ENCODE assay signal across 20 cellular contexts in genomic region chr19:8490395-8490760, GRCh38. TPM values are rescaled to one million over a fixed set of nuclear protein-coding genes. Genes with fewer than 3 reads are reported as not detected.
DNase-seq lines count a peak whose midpoint lies in the region; ATAC-seq, FAIRE-seq and TF ChIP-seq lines count a peak whose summit lies in the region.
"Had no signal": no experiment of that assay in that cellular context is flagged by ENCODE, and none has a peak within 500 bp of the region (broad histone marks: within the 10 kb centered on the region; RNA-seq: fewer than 3 reads in every experiment).

No MANE protein-coding gene starts in this region.

- peaks cover 2% of the 10 kb centered on the region for H4K20me1 ChIP-seq in keratinocyte (ENCODE audit: control insufficient read depth, extremely low read depth, insufficient read depth, low read length)

- H3K36me3 Mint-ChIP-seq in activated naive CD8-positive, alpha-beta T cell treated with anti-CD3 and anti-CD28 coated beads, Interleukin-2, amount 10 ng/mL, durations not matched to agents 7 days and 5 days, result peaks cover 23% of the 10 kb centered on the region
- peaks cover 27% of the 10 kb centered on the region for H3K36me3 Mint-ChIP-seq in activated naive CD8-positive, alpha-beta T cell treated with anti-CD3 and anti-CD28 coated beads, Interleukin-2, amount 50 U/mL, for 24 hours (ENCODE audit: low read depth)
- peaks cover 30% of the 10 kb centered on the region for H3K36me3 Mint-ChIP-seq in activated CD8-positive, alpha-beta T cell treated with anti-CD3 and anti-CD28 coated beads for 36 hours (ENCODE audit: low read depth)

- no peaks in the 10 kb centered on the region for H3K9me3 ChIP-seq in keratinocyte (ENCODE audit: control insufficient read depth, low read depth, low read length)
- H3K9me3 ChIP-seq in thymus (ENCODE audit: control insufficient read depth), result no peaks in the 10 kb centered on the region
- H3K9me3 ChIP-seq: Peyer's patch had no signal

- peaks cover 3% of the 10 kb centered on the region for H3K79me2 ChIP-seq in keratinocyte (ENCODE audit: control insufficient read depth, insufficient read depth, low read length)

- no peaks in the 10 kb centered on the region for H3K9me1 ChIP-seq in keratinocyte (ENCODE audit: control insufficient read depth, extremely low read depth, insufficient read depth, low read length)

- H2AFZ ChIP-seq in keratinocyte (ENCODE audit: control insufficient read depth, low read length), result no peak overlapping the region

- no peak for ATAC-seq in activated naive CD8-positive, alpha-beta T cell treated with anti-CD3 and anti-CD28 coated beads, Interleukin-2, amount 10 ng/mL, durations not matched to agents 7 days and 5 days (ENCODE audit: low read depth)
- no peak for ATAC-seq in activated naive CD8-positive, alpha-beta T cell treated with anti-CD3 and anti-CD28 coated beads, Interleukin-2, amount 50 U/mL, for 24 hours
- ATAC-seq in activated CD8-positive, alpha-beta T cell treated with anti-CD3 and anti-CD28 coated beads for 36 hours, result no peak
- no peak for ATAC-seq in HG02973 (IDR thresholded peaks at IDR 0.05; ENCODE audit: unreplicated experiment)

- FAIRE-seq in keratinocyte (lab: Jason Lieb, UNC), result no peak
- FAIRE-seq: HTR-8/SVneo had no signal

- H3K4me1 ChIP-seq in keratinocyte (ENCODE audit: control insufficient read depth, extremely low read depth, insufficient read depth, low read length) (peaks cover 25% of the 10 kb centered on the region), thymus (ENCODE audit: control insufficient read depth, insufficient read depth, low read length) (peaks cover 37% of the 10 kb centered on the region)

- no peak overlapping the region for H3K4me3 ChIP-seq in keratinocyte (ENCODE audit: control insufficient read depth in 2 of 3, extremely low read depth in 1 of 3, insufficient read depth in 2 of 3, low read depth in 1 of 3, low read length in 3 of 3)
- H3K4me3 ChIP-seq in thymus (ENCODE audit: low read length), result no peak overlapping the region
- H3K4me3 ChIP-seq: Peyer's patch had no signal

- peak overlapping the region; percentile 84 for H3K4me2 ChIP-seq in keratinocyte (ENCODE audit: control insufficient read depth, extremely low read depth, insufficient read depth, low read depth, low read length)

- no peak overlapping the region for H3K9ac ChIP-seq in keratinocyte (ENCODE audit: control insufficient read depth, extremely low read depth, insufficient read depth, low read length)

- no peaks in the 10 kb centered on the region for H3K27me3 Mint-ChIP-seq in activated naive CD8-positive, alpha-beta T cell treated with anti-CD3 and anti-CD28 coated beads, Interleukin-2, amount 10 ng/mL, durations not matched to agents 7 days and 5 days
- H3K27me3 Mint-ChIP-seq in activated naive CD8-positive, alpha-beta T cell treated with anti-CD3 and anti-CD28 coated beads, Interleukin-2, amount 50 U/mL, for 24 hours, result no peaks in the 10 kb centered on the region
- no peaks in the 10 kb centered on the region for H3K27me3 Mint-ChIP-seq in activated CD8-positive, alpha-beta T cell treated with anti-CD3 and anti-CD28 coated beads for 36 hours

- DNase-seq in activated naive CD8-positive, alpha-beta T cell treated with anti-CD3 and anti-CD28 coated beads, Interleukin-2, amount 10 ng/mL, durations not matched to agents 7 days and 5 days, result no peak
- DNase-seq in activated naive CD8-positive, alpha-beta T cell treated with anti-CD3 and anti-CD28 coated beads, Interleukin-2, amount 50 U/mL, for 24 hours, result no peak
- DNase-seq in RWPE1 (ENCODE audit: low spot score), result no peak
- DNase-seq in keratinocyte (ENCODE audit: low read depth, low spot score), result no peak
- DNase-seq in activated CD8-positive, alpha-beta T cell treated with anti-CD3 and anti-CD28 coated beads for 36 hours, result no peak
- DNase-seq in glomerular visceral epithelial cell (ENCODE audit: extremely low spot score), result no peak
- DNase-seq: activated CD4-positive, alpha-beta T cell treated with anti-CD3 and anti-CD28 coated beads for 4 hours; activated CD8-positive, alpha-beta memory T cell treated with anti-CD3 and anti-CD28 coated beads, Interleukin-2, amount 50 U/mL, for 4 hours; activated naive CD4-positive, alpha-beta T cell treated with Interleukin-2 at 50 U/mL for 16 hours; DMS153; foreskin fibroblast; NCI-H1436; NCI-H2171 treated with DMSO at 0.1 percent for 48 hours; NCI-H82; Peyer's patch; stimulated activated CD4-positive, alpha-beta T cell treated with anti-CD3 and anti-CD28 coated beads, Interleukin-2, amount 100 ng/mL, for 48 hours had no signal

- H3K27ac Mint-ChIP-seq in activated naive CD8-positive, alpha-beta T cell treated with anti-CD3 and anti-CD28 coated beads, Interleukin-2, amount 10 ng/mL, durations not matched to agents 7 days and 5 days, result peak overlapping the region; percentile 21
- H3K27ac Mint-ChIP-seq in activated naive CD8-positive, alpha-beta T cell treated with anti-CD3 and anti-CD28 coated beads, Interleukin-2, amount 50 U/mL, for 24 hours, result no peak overlapping the region
- no peak overlapping the region for H3K27ac Mint-ChIP-seq in activated CD8-positive, alpha-beta T cell treated with anti-CD3 and anti-CD28 coated beads for 36 hours

- no peaks in the 10 kb centered on the region for H3K9me3 Mint-ChIP-seq in activated naive CD8-positive, alpha-beta T cell treated with anti-CD3 and anti-CD28 coated beads, Interleukin-2, amount 10 ng/mL, durations not matched to agents 7 days and 5 days
- H3K9me3 Mint-ChIP-seq in activated naive CD8-positive, alpha-beta T cell treated with anti-CD3 and anti-CD28 coated beads, Interleukin-2, amount 50 U/mL, for 24 hours, result no peaks in the 10 kb centered on the region
- no peaks in the 10 kb centered on the region for H3K9me3 Mint-ChIP-seq in activated CD8-positive, alpha-beta T cell treated with anti-CD3 and anti-CD28 coated beads for 36 hours

- peak overlapping the region; percentile 89 for H3K27ac ChIP-seq in RWPE1
- peak overlapping the region; percentile 67 for H3K27ac ChIP-seq in keratinocyte (ENCODE audit: control insufficient read depth, insufficient read depth, low read length)
- peak overlapping the region; percentile 36 for H3K27ac ChIP-seq in thymus (ENCODE audit: low read depth)
- H3K27ac ChIP-seq: C4-2B, Peyer's patch had no signal

- H3K27me3 ChIP-seq in keratinocyte (ENCODE audit: control insufficient read depth, extremely low read depth, insufficient read depth, low read length), result no peaks in the 10 kb centered on the region
- no peaks in the 10 kb centered on the region for H3K27me3 ChIP-seq in thymus (ENCODE audit: control insufficient read depth, insufficient read depth)
- H3K27me3 ChIP-seq: Peyer's patch had no signal

- intact Hi-C loops in activated CD8-positive, alpha-beta T cell treated with anti-CD3 and anti-CD28 coated beads for 36 hours (cut with micrococcal nuclease), result no loop called here

- 97% methylated on average over 24 of the region's 24 CpGs for WGBS in thymus

- dilution Hi-C loops in keratinocyte (cut with MboI; ENCODE audit: extremely low pct_ligation_motif_present, low sequenced_read_pairs), result no loop called here

- no peak overlapping the region for H3K4me3 Mint-ChIP-seq in activated naive CD8-positive, alpha-beta T cell treated with anti-CD3 and anti-CD28 coated beads, Interleukin-2, amount 10 ng/mL, durations not matched to agents 7 days and 5 days
- no peak overlapping the region for H3K4me3 Mint-ChIP-seq in activated naive CD8-positive, alpha-beta T cell treated with anti-CD3 and anti-CD28 coated beads, Interleukin-2, amount 50 U/mL, for 24 hours
- no peak overlapping the region for H3K4me3 Mint-ChIP-seq in activated CD8-positive, alpha-beta T cell treated with anti-CD3 and anti-CD28 coated beads for 36 hours

- TF ChIP-seq CTCF in RWPE1 (conservative IDR thresholded peaks at IDR 0.05; ENCODE audit: low read depth) (no peak), keratinocyte (optimal IDR thresholded peaks at IDR 0.05 in 1 of 3, IDR thresholded peaks at IDR 0.05 in 1 of 3, conservative IDR thresholded peaks at IDR 0.05 in 1 of 3; ENCODE audit: extremely low read depth in 1 of 3, insufficient read depth in 2 of 3, low read length in 3 of 3) (no peak)
- TF ChIP-seq CTCF in activated CD8-positive, alpha-beta T cell treated with anti-CD3 and anti-CD28 coated beads for 36 hours (IDR thresholded peaks at IDR 0.05), result no peak

- H3K36me3 ChIP-seq in keratinocyte (ENCODE audit: control insufficient read depth in 2 of 2, extremely low read depth in 1 of 2, insufficient read depth in 2 of 2, low read length in 2 of 2) (peaks cover 29 to 30% of the 10 kb centered on the region in 2 experiments), thymus (ENCODE audit: control insufficient read depth, insufficient read depth) (peaks cover 41% of the 10 kb centered on the region)

- POLR2A ChIA-PET in activated naive CD8-positive, alpha-beta T cell treated with anti-CD3 and anti-CD28 coated beads, Interleukin-2, amount 10 ng/mL, durations not matched to agents 7 days and 5 days (lab: Charles Lee), result no interaction called here
- POLR2A ChIA-PET in RWPE1 (lab: Yijun Ruan, JAX; ENCODE audit: low non-redundant PET), result no interaction called here
- POLR2A ChIA-PET in activated CD8-positive, alpha-beta T cell treated with anti-CD3 and anti-CD28 coated beads for 36 hours (lab: Charles Lee), result no interaction called here

- CTCF ChIA-PET in RWPE1 (lab: Yijun Ruan, JAX), result interaction anchor here (0.6 kb wide), 2 partner anchors 9 to 164 kb away, joined by 3 read pairs; no protein-coding TSS in a partner anchor
- CTCF ChIA-PET in activated CD8-positive, alpha-beta T cell treated with anti-CD3 and anti-CD28 coated beads for 36 hours (lab: Charles Lee), result interaction anchor here (1.5 to 2.6 kb wide), 2 partner anchors 77 to 89 kb away, joined by 3 to 12 read pairs; partner anchors contain the start of gene MARCHF2

- peaks cover 35% of the 10 kb centered on the region for H3K4me1 Mint-ChIP-seq in activated naive CD8-positive, alpha-beta T cell treated with anti-CD3 and anti-CD28 coated beads, Interleukin-2, amount 10 ng/mL, durations not matched to agents 7 days and 5 days
- H3K4me1 Mint-ChIP-seq in activated naive CD8-positive, alpha-beta T cell treated with anti-CD3 and anti-CD28 coated beads, Interleukin-2, amount 50 U/mL, for 24 hours, result peaks cover 37% of the 10 kb centered on the region
- peaks cover 41% of the 10 kb centered on the region for H3K4me1 Mint-ChIP-seq in activated CD8-positive, alpha-beta T cell treated with anti-CD3 and anti-CD28 coated beads for 36 hours (ENCODE audit: low read depth)

RNA-seq across cellular contexts. Expression of gene PRAM1, which starts 12.1 kb away (rescaled TPM):
- 1 to 10 TPM; 2.3 to 2.5 TPM for total RNA-seq in activated naive CD8-positive, alpha-beta T cell treated with anti-CD3 and anti-CD28 coated beads, Interleukin-2, amount 10 ng/mL, durations not matched to agents 7 days and 5 days
- polyA plus RNA-seq in keratinocyte, result not detected in 3 replicates
- polyA plus RNA-seq in keratinocyte (2011; ENCODE audit: low read depth), result 0.22 TPM
- not detected in 2 replicates for polyA plus RNA-seq in keratinocyte (2011; cell fraction: cytosol; rRNA removed)
- 0.12 TPM in 1 of 2 replicates, not detected in the other for polyA plus RNA-seq in keratinocyte (2011; cell fraction: nucleus; rRNA removed)
- 0.23 TPM in 1 of 2 replicates, not detected in the other for polyA plus RNA-seq in keratinocyte (2012; ENCODE audit: low replicate concordance)
- not detected in 3 replicates for polyA minus RNA-seq in keratinocyte
- not detected for polyA minus RNA-seq in keratinocyte (2011; cell fraction: cytosol; rRNA and poly(A)+ RNA removed)
- polyA minus RNA-seq in keratinocyte (2011; cell fraction: nucleus; rRNA and poly(A)+ RNA removed), result not detected in 2 replicates
- polyA plus RNA-seq in thymus, result 7.5 TPM
- total RNA-seq in activated CD8-positive, alpha-beta T cell treated with anti-CD3 and anti-CD28 coated beads for 36 hours, result 1 to 10 TPM in 1 of 2 experiments, under 1 TPM in 1; 0.74 to 1.1 TPM

RNA-seq across cellular contexts. Expression of gene ZNF414, which starts 23.6 kb away (rescaled TPM):
- total RNA-seq in activated naive CD8-positive, alpha-beta T cell treated with anti-CD3 and anti-CD28 coated beads, Interleukin-2, amount 10 ng/mL, durations not matched to agents 7 days and 5 days, result 10 to 100 TPM; 38.2 to 40.5 TPM
- polyA plus RNA-seq in keratinocyte (1.9 to 6.0 TPM (median 2.5 TPM) in 3 replicates), thymus (27.6 TPM)
- polyA plus RNA-seq in keratinocyte (2011; ENCODE audit: low read depth), result 0.77 TPM
- 1.8 and 4.8 TPM in 2 replicates for polyA plus RNA-seq in keratinocyte (2011; cell fraction: cytosol; rRNA removed)
- polyA plus RNA-seq in keratinocyte (2011; cell fraction: nucleus; rRNA removed), result 5.0 and 6.2 TPM in 2 replicates
- polyA plus RNA-seq in keratinocyte (2012; ENCODE audit: low replicate concordance), result 5.7 and 16.5 TPM in 2 replicates
- polyA minus RNA-seq in keratinocyte, result 1.6 to 2.6 TPM (median 1.6 TPM) in 3 replicates
- 7.1 TPM for polyA minus RNA-seq in keratinocyte (2011; cell fraction: cytosol; rRNA and poly(A)+ RNA removed)
- 2.1 and 6.1 TPM in 2 replicates for polyA minus RNA-seq in keratinocyte (2011; cell fraction: nucleus; rRNA and poly(A)+ RNA removed)
- total RNA-seq in activated CD8-positive, alpha-beta T cell treated with anti-CD3 and anti-CD28 coated beads for 36 hours, result 10 to 100 TPM; 21.6 to 24.0 TPM

RNA-seq across cellular contexts. Expression of gene HNRNPM, which starts 45.6 kb away (rescaled TPM):
- total RNA-seq in activated naive CD8-positive, alpha-beta T cell treated with anti-CD3 and anti-CD28 coated beads, Interleukin-2, amount 10 ng/mL, durations not matched to agents 7 days and 5 days, result 100 to 1,000 TPM; 188 to 198 TPM
- polyA plus RNA-seq in keratinocyte, result 45.7 to 126 TPM (median 110 TPM) in 3 replicates
- polyA plus RNA-seq in keratinocyte (2011; ENCODE audit: low read depth), result 170 TPM
- polyA plus RNA-seq in keratinocyte (2011; cell fraction: cytosol; rRNA removed), result 67.4 and 87.1 TPM in 2 replicates
- 99.1 and 124 TPM in 2 replicates for polyA plus RNA-seq in keratinocyte (2011; cell fraction: nucleus; rRNA removed)
- 78.3 and 223 TPM in 2 replicates for polyA plus RNA-seq in keratinocyte (2012; ENCODE audit: low replicate concordance)
- polyA minus RNA-seq in keratinocyte, result 22.8 to 47.5 TPM (median 44.6 TPM) in 3 replicates
- polyA minus RNA-seq in keratinocyte (2011; cell fraction: cytosol; rRNA and poly(A)+ RNA removed), result 93.0 TPM
- 54.0 and 57.5 TPM in 2 replicates for polyA minus RNA-seq in keratinocyte (2011; cell fraction: nucleus; rRNA and poly(A)+ RNA removed)
- polyA plus RNA-seq in thymus, result 123 TPM
- 100 to 1,000 TPM; 242 to 254 TPM for total RNA-seq in activated CD8-positive, alpha-beta T cell treated with anti-CD3 and anti-CD28 coated beads for 36 hours

Comparison
In these comparisons a context has a peak if more than half of its experiments do, and no peak if none do; other contexts are left out.
1. H3K27ac ChIP-seq: peak in every context shown above with its lines; median percentile 89 in RWPE1; 67 in keratinocyte; 36 in thymus.